In the genomic region with DNA sequence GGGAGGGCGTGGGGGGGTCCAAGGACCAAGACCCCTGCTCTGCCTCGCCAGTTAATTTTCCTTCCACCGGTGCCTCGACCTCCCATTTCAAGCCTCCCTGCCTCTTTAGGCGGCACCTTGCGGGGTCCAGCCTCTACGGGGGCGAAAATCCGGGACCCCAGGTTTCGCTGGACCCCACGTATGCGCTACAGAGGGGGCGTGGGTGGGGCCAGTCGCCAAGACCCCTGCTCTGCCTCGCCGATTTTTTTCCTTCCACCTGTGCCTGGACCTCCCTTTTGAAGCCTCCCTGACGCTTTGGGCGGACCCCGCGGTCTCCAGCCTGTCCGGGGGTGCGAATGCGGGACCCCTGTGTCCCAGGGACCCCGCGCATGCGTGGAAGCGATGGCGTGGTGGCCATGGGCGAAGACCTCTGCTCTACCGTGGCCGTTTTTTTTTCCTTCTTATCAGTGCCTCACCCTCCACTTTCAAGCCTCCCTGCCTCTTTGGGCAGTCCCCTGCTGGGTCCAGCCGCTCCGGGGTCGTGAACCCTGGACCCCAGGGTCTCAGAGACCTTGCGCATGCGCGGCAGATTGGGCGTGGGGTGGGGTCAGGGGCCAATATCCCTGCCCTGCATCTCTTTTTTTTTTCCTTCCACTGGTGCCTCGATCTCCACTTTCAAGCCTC, we compare ENCODE assay signal across 1 cellular context.
TF ChIP-seq lines count a peak whose summit lies in the region.

No MANE protein-coding gene starts in this region.

TF ChIP-seq in K562, 482 proteins besides CTCF, POLR2A, EP300 and RAD21 (continued from another document and continues in another):
- TF ChIP-seq, protein P1, sequence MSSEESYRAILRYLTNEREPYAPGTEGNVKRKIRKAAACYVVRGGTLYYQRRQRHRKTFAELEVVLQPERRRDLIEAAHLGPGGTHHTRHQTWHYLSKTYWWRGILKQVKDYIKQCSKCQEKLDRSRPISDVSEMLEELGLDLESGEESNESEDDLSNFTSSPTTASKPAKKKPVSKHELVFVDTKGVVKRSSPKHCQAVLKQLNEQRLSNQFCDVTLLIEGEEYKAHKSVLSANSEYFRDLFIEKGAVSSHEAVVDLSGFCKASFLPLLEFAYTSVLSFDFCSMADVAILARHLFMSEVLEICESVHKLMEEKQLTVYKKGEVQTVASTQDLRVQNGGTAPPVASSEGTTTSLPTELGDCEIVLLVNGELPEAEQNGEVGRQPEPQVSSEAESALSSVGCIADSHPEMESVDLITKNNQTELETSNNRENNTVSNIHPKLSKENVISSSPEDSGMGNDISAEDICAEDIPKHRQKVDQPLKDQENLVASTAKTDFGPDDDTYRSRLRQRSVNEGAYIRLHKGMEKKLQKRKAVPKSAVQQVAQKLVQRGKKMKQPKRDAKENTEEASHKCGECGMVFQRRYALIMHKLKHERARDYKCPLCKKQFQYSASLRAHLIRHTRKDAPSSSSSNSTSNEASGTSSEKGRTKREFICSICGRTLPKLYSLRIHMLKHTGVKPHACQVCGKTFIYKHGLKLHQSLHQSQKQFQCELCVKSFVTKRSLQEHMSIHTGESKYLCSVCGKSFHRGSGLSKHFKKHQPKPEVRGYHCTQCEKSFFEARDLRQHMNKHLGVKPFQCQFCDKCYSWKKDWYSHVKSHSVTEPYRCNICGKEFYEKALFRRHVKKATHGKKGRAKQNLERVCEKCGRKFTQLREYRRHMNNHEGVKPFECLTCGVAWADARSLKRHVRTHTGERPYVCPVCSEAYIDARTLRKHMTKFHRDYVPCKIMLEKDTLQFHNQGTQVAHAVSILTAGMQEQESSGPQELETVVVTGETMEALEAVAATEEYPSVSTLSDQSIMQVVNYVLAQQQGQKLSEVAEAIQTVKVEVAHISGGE (CRISPR knock-in tag; IDR thresholded peaks at IDR 0.05) = no peak
- TF ChIP-seq, protein P2, sequence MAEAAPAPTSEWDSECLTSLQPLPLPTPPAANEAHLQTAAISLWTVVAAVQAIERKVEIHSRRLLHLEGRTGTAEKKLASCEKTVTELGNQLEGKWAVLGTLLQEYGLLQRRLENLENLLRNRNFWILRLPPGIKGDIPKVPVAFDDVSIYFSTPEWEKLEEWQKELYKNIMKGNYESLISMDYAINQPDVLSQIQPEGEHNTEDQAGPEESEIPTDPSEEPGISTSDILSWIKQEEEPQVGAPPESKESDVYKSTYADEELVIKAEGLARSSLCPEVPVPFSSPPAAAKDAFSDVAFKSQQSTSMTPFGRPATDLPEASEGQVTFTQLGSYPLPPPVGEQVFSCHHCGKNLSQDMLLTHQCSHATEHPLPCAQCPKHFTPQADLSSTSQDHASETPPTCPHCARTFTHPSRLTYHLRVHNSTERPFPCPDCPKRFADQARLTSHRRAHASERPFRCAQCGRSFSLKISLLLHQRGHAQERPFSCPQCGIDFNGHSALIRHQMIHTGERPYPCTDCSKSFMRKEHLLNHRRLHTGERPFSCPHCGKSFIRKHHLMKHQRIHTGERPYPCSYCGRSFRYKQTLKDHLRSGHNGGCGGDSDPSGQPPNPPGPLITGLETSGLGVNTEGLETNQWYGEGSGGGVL (CRISPR knock-in tag; IDR thresholded peaks at IDR 0.05) = no peak
- TF ChIP-seq U2AF2 (optimal IDR thresholded peaks at IDR 0.05; ENCODE audit: low read depth, low read length) (no peak), RUNX1 (IDR thresholded peaks at IDR 0.05; ENCODE audit: low read depth) (0 out of 2 replicates have a peak, but pooled peaks have one; percentile 2), ZNF717 (CRISPR knock-in tag; IDR thresholded peaks at IDR 0.05) (no peak), EGR1 (conservative IDR thresholded peaks at IDR 0.05) (peak; percentile 66), JUN (IDR thresholded peaks at IDR 0.05; ENCODE audit: borderline replicate concordance, low read depth, low read length) (no peak), JUN (CRISPR knock-in tag; IDR thresholded peaks at IDR 0.05; ENCODE audit: borderline replicate concordance) (no peak), THRAP3 (IDR thresholded peaks at IDR 0.05; ENCODE audit: borderline replicate concordance) (no peak), CREBBP (IDR thresholded peaks at IDR 0.05; ENCODE audit: low read depth, low read length) (no peak), SREBF1 (IDR thresholded peaks at IDR 0.05; ENCODE audit: borderline replicate concordance, low read depth, low read length) (no peak), ETS2 (tag; IDR thresholded peaks at IDR 0.05; ENCODE audit: borderline replicate concordance, poor library complexity, severe bottlenecking) (no peak), JUND (IDR thresholded peaks at IDR 0.05; ENCODE audit: borderline replicate concordance, low read depth, low read length) (no peak), JUND (tag; IDR thresholded peaks at IDR 0.05; ENCODE audit: borderline replicate concordance, low read depth, low read length) (no peak), BRD9 (IDR thresholded peaks at IDR 0.05; ENCODE audit: low read depth, partially characterized antibody) (no peak), BRD4 (IDR thresholded peaks at IDR 0.05) (no peak), POLR2AphosphoS2 (IDR thresholded peaks at IDR 0.05; ENCODE audit: low read length) (no peak), NEUROD1 (IDR thresholded peaks at IDR 0.05; ENCODE audit: borderline replicate concordance, low read depth, low read length, partially characterized antibody) (no peak), NFYB (IDR thresholded peaks at IDR 0.05; ENCODE audit: extremely low read depth, insufficient read length) (no peak), ESRRA (IDR thresholded peaks at IDR 0.05; ENCODE audit: borderline replicate concordance, low read depth) (0 out of 2 replicates have a peak, but pooled peaks have one; percentile 24), TARDBP (IDR thresholded peaks at IDR 0.05) (no peak), ZNF586 (CRISPR knock-in tag; conservative IDR thresholded peaks at IDR 0.05) (no peak), ZNF316 (IDR thresholded peaks at IDR 0.05) (no peak), NR2C1 (IDR thresholded peaks at IDR 0.05) (0 out of 2 replicates have a peak, but pooled peaks have one; percentile 26), NR2C1 (tag; IDR thresholded peaks at IDR 0.05) (peak; percentile 46; the same call in 1 of the 2 replicates), TGIF2 (CRISPR knock-in tag; IDR thresholded peaks at IDR 0.05) (no peak), MCM2 (IDR thresholded peaks at IDR 0.05; ENCODE audit: low read depth) (no peak), NR2C2 (CRISPR knock-in tag; IDR thresholded peaks at IDR 0.05) (no peak), NR2C2 (tag; IDR thresholded peaks at IDR 0.05) (peak; percentile 91)
- TF ChIP-seq, protein P3, sequence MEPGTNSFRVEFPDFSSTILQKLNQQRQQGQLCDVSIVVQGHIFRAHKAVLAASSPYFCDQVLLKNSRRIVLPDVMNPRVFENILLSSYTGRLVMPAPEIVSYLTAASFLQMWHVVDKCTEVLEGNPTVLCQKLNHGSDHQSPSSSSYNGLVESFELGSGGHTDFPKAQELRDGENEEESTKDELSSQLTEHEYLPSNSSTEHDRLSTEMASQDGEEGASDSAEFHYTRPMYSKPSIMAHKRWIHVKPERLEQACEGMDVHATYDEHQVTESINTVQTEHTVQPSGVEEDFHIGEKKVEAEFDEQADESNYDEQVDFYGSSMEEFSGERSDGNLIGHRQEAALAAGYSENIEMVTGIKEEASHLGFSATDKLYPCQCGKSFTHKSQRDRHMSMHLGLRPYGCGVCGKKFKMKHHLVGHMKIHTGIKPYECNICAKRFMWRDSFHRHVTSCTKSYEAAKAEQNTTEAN (CRISPR knock-in tag; IDR thresholded peaks at IDR 0.05) = no peak
- TF ChIP-seq, protein P4, sequence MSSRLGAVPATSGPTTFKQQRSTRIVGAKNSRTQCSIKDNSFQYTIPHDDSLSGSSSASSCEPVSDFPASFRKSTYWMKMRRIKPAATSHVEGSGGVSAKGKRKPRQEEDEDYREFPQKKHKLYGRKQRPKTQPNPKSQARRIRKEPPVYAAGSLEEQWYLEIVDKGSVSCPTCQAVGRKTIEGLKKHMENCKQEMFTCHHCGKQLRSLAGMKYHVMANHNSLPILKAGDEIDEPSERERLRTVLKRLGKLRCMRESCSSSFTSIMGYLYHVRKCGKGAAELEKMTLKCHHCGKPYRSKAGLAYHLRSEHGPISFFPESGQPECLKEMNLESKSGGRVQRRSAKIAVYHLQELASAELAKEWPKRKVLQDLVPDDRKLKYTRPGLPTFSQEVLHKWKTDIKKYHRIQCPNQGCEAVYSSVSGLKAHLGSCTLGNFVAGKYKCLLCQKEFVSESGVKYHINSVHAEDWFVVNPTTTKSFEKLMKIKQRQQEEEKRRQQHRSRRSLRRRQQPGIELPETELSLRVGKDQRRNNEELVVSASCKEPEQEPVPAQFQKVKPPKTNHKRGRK (tag; IDR thresholded peaks at IDR 0.05) = no peak
- TF ChIP-seq, protein P5, sequence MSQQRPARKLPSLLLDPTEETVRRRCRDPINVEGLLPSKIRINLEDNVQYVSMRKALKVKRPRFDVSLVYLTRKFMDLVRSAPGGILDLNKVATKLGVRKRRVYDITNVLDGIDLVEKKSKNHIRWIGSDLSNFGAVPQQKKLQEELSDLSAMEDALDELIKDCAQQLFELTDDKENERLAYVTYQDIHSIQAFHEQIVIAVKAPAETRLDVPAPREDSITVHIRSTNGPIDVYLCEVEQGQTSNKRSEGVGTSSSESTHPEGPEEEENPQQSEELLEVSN (IDR thresholded peaks at IDR 0.05; ENCODE audit: borderline replicate concordance in 1 of 2, extremely low read depth in 1 of 2, insufficient read depth in 1 of 2, insufficient read length in 1 of 2, low read depth in 1 of 2, low read length in 1 of 2, poor library complexity in 1 of 2, severe bottlenecking in 1 of 2) = peak in 1 of 2 experiments; percentile 62
- TF ChIP-seq, protein P6, sequence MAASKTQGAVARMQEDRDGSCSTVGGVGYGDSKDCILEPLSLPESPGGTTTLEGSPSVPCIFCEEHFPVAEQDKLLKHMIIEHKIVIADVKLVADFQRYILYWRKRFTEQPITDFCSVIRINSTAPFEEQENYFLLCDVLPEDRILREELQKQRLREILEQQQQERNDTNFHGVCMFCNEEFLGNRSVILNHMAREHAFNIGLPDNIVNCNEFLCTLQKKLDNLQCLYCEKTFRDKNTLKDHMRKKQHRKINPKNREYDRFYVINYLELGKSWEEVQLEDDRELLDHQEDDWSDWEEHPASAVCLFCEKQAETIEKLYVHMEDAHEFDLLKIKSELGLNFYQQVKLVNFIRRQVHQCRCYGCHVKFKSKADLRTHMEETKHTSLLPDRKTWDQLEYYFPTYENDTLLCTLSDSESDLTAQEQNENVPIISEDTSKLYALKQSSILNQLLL (CRISPR knock-in tag; IDR thresholded peaks at IDR 0.05; ENCODE audit: borderline replicate concordance) = no peak
- TF ChIP-seq, protein P7, sequence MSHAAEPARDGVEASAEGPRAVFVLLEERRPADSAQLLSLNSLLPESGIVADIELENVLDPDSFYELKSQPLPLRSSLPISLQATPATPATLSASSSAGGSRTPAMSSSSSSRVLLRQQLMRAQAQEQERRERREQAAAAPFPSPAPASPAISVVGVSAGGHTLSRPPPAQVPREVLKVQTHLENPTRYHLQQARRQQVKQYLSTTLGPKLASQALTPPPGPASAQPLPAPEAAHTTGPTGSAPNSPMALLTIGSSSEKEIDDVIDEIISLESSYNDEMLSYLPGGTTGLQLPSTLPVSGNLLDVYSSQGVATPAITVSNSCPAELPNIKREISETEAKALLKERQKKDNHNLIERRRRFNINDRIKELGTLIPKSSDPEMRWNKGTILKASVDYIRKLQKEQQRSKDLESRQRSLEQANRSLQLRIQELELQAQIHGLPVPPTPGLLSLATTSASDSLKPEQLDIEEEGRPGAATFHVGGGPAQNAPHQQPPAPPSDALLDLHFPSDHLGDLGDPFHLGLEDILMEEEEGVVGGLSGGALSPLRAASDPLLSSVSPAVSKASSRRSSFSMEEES (CRISPR knock-in tag; IDR thresholded peaks at IDR 0.05) = no peak
- TF ChIP-seq, protein P8, sequence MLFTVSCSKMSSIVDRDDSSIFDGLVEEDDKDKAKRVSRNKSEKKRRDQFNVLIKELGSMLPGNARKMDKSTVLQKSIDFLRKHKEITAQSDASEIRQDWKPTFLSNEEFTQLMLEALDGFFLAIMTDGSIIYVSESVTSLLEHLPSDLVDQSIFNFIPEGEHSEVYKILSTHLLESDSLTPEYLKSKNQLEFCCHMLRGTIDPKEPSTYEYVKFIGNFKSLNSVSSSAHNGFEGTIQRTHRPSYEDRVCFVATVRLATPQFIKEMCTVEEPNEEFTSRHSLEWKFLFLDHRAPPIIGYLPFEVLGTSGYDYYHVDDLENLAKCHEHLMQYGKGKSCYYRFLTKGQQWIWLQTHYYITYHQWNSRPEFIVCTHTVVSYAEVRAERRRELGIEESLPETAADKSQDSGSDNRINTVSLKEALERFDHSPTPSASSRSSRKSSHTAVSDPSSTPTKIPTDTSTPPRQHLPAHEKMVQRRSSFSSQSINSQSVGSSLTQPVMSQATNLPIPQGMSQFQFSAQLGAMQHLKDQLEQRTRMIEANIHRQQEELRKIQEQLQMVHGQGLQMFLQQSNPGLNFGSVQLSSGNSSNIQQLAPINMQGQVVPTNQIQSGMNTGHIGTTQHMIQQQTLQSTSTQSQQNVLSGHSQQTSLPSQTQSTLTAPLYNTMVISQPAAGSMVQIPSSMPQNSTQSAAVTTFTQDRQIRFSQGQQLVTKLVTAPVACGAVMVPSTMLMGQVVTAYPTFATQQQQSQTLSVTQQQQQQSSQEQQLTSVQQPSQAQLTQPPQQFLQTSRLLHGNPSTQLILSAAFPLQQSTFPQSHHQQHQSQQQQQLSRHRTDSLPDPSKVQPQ (CRISPR knock-in tag; IDR thresholded peaks at IDR 0.05; ENCODE audit: borderline replicate concordance) = no peak
- TF ChIP-seq, protein P9, sequence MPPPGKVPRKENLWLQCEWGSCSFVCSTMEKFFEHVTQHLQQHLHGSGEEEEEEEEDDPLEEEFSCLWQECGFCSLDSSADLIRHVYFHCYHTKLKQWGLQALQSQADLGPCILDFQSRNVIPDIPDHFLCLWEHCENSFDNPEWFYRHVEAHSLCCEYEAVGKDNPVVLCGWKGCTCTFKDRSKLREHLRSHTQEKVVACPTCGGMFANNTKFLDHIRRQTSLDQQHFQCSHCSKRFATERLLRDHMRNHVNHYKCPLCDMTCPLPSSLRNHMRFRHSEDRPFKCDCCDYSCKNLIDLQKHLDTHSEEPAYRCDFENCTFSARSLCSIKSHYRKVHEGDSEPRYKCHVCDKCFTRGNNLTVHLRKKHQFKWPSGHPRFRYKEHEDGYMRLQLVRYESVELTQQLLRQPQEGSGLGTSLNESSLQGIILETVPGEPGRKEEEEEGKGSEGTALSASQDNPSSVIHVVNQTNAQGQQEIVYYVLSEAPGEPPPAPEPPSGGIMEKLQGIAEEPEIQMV (tag; conservative IDR thresholded peaks at IDR 0.05; ENCODE audit: low read depth) = peak; percentile 85
- TF ChIP-seq, protein P10, sequence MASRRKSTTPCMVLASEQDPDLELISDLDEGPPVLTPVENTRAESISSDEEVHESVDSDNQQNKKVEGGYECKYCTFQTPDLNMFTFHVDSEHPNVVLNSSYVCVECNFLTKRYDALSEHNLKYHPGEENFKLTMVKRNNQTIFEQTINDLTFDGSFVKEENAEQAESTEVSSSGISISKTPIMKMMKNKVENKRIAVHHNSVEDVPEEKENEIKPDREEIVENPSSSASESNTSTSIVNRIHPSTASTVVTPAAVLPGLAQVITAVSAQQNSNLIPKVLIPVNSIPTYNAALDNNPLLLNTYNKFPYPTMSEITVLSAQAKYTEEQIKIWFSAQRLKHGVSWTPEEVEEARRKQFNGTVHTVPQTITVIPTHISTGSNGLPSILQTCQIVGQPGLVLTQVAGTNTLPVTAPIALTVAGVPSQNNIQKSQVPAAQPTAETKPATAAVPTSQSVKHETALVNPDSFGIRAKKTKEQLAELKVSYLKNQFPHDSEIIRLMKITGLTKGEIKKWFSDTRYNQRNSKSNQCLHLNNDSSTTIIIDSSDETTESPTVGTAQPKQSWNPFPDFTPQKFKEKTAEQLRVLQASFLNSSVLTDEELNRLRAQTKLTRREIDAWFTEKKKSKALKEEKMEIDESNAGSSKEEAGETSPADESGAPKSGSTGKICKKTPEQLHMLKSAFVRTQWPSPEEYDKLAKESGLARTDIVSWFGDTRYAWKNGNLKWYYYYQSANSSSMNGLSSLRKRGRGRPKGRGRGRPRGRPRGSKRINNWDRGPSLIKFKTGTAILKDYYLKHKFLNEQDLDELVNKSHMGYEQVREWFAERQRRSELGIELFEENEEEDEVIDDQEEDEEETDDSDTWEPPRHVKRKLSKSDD (conservative IDR thresholded peaks at IDR 0.05; ENCODE audit: low read length) = no peak
